1 cellular context compared by ENCODE assay signal in the genomic region with DNA sequence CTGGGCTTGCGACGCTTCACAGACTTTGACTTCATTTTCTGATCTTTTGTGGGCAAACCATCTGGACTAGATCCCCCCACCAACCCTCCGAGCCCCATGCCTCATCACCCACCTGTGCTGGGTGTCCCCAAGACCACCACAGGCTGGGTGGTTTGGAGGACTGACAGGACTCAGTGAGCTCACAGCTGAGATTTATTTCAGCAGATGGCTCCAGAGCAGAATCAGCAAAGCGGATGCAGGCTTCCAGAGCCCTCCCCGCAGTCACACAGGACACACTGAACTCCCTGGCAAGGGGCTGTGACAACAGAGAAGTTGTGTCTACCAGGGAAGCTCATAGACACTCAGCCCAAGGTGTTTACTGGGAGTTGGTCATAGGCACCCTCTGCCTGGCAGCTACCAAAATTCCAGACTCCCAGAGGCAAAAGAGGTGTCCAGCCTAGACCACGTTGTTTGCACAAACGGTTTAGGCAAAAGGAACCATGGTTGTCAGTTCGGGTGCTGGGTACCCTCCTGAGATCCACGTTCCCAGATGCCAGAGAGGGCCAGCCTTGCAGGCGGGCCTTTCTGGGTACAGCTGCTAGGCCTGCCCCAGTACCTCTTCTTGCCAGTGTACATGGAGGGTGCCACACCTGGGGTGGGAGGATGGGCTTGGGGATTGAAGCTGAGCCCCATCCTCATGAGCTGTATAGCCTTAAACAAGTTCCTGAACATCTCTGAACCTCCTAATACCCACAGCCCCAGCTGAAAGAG.
TF ChIP-seq lines count a peak whose summit lies in the region.

No MANE protein-coding gene starts in this region.

TF ChIP-seq in H1, 55 proteins besides CTCF, POLR2A, EP300 and RAD21 (continued from another document):
- TF ChIP-seq BCL11A (IDR thresholded peaks at IDR 0.05; ENCODE audit: low read depth in 2 of 2, low read length in 2 of 2): no peak
- TF ChIP-seq SP2 (IDR thresholded peaks at IDR 0.05; ENCODE audit: low read length): no peak
- TF ChIP-seq BACH1 (IDR thresholded peaks at IDR 0.05; ENCODE audit: low read length): no peak
- no peak for TF ChIP-seq RBBP5 (IDR thresholded peaks at IDR 0.05; ENCODE audit: borderline replicate concordance, low read depth, low read length)
- TF ChIP-seq POLR2AphosphoS5 (IDR thresholded peaks at IDR 0.05; ENCODE audit: low read depth, low read length): no peak
- TF ChIP-seq TAF1 (IDR thresholded peaks at IDR 0.05; ENCODE audit: low read depth, low read length): no peak
- TF ChIP-seq SIN3A (conservative IDR thresholded peaks at IDR 0.05 in 1 of 2, IDR thresholded peaks at IDR 0.05 in 1 of 2; ENCODE audit: low read depth in 1 of 2, low read length in 2 of 2): no peak
- no peak for TF ChIP-seq YY1 (IDR thresholded peaks at IDR 0.05; ENCODE audit: low read depth, low read length)
